In genomic region chr18:70234667-70235459, GRCh38 we compare ENCODE assay signal across 16 cellular contexts. TPM values are rescaled to one million over a fixed set of nuclear protein-coding genes. Genes with fewer than 3 reads are reported as not detected.
DNase-seq lines count a peak whose midpoint lies in the region; ATAC-seq and TF ChIP-seq lines count a peak whose summit lies in the region.
"Had no signal": no experiment of that assay in that cellular context is flagged by ENCODE, and none has a peak within 500 bp of the region (broad histone marks: within the 10 kb centered on the region; RNA-seq: fewer than 3 reads in every experiment).

No MANE protein-coding gene starts in this region.

- no peaks in the 10 kb centered on the region for H3K79me2 ChIP-seq in smooth muscle cell (ENCODE audit: low read depth)

- no peak overlapping the region for H3K27ac ChIP-seq in smooth muscle cell (ENCODE audit: low read depth)
- H3K27ac ChIP-seq: epithelial cell of prostate had no signal

- no peaks in the 10 kb centered on the region for H3K36me3 ChIP-seq in smooth muscle cell (ENCODE audit: low read depth)

- H2AFZ ChIP-seq in smooth muscle cell (ENCODE audit: low read depth) = no peak overlapping the region

- ATAC-seq in GM21717 (IDR thresholded peaks at IDR 0.05; ENCODE audit: unreplicated experiment) = no peak

- H3K4me1 ChIP-seq in smooth muscle cell (ENCODE audit: low read depth) = no peaks in the 10 kb centered on the region

- H3K4me3 ChIP-seq in smooth muscle cell = no peak overlapping the region

- no peak overlapping the region for H3K4me2 ChIP-seq in smooth muscle cell

- no peak for TF ChIP-seq CTCF in smooth muscle cell (IDR thresholded peaks at IDR 0.05; ENCODE audit: borderline replicate concordance, insufficient read depth, poor library complexity, severe bottlenecking)

- no peaks in the 10 kb centered on the region for H3K27me3 ChIP-seq in smooth muscle cell (ENCODE audit: low read depth)

- H3F3A ChIP-seq in smooth muscle cell (ENCODE audit: low read depth) = no peaks in the 10 kb centered on the region

- DNase-seq in EH (ENCODE audit: low read depth) (peak; percentile 76), RPMI7951 (ENCODE audit: low read depth) (peak; percentile 69), globus pallidus (ENCODE audit: low spot score) (peak; percentile 31), renal cortical epithelial cell (ENCODE audit: low read depth) (peak; percentile 89), NCI-H748 treated with DMSO at 0.1 percent for 48 hours (lab: John Stamatoyannopoulos, UW) (no peak), smooth muscle cell (lab: John Stamatoyannopoulos, UW; ENCODE audit: unreplicated experiment) (no peak), middle frontal gyrus (ENCODE audit: extremely low spot score, low spot score) (no peak)
- DNase-seq: activated CD8-positive, alpha-beta memory T cell treated with anti-CD3 and anti-CD28 coated beads, Interleukin-2, amount 50 U/mL, for 48 hours; anterior cingulate cortex; COR-L47; kidney; occipital lobe; stimulated activated CD4-positive, alpha-beta T cell treated with anti-CD3 and anti-CD28 coated beads, Interleukin-4, amount 100 ng/mL, for 24 hours; T-helper 9 cell had no signal

- H3K9ac ChIP-seq in smooth muscle cell (ENCODE audit: low read depth) = no peak overlapping the region

- 73% methylated on average over 12 of the region's 12 CpGs for WGBS in smooth muscle cell (ENCODE audit: low lambda C conversion rate)

- H4K20me1 ChIP-seq in smooth muscle cell (ENCODE audit: low read depth) = no peaks in the 10 kb centered on the region

- H3K9me3 ChIP-seq in smooth muscle cell (replicated peaks; ENCODE audit: low read depth) = no peaks in the 10 kb centered on the region

RNA-seq across cellular contexts. Expression of gene RTTN, which starts 29.4 kb away (rescaled TPM):
- 14.0 and 17.7 TPM in 2 replicates for total RNA-seq in RPMI7951 (2014; rRNA removed; shearing (Covaris generic))
- total RNA-seq in renal cortical epithelial cell (6.9 and 8.2 TPM in 2 replicates), smooth muscle cell (17.3 and 21.7 TPM in 2 replicates)
- 3.5 and 3.6 TPM in 2 replicates for polyA plus RNA-seq in smooth muscle cell

RNA-seq across cellular contexts. Expression of gene SOCS6, which starts 54.0 kb away (rescaled TPM):
- total RNA-seq in RPMI7951 (2014; rRNA removed; shearing (Covaris generic)) = 20.1 and 27.6 TPM in 2 replicates
- total RNA-seq in renal cortical epithelial cell (27.6 and 37.9 TPM in 2 replicates), smooth muscle cell (29.6 and 38.0 TPM in 2 replicates)
- 8.5 and 14.3 TPM in 2 replicates for polyA plus RNA-seq in smooth muscle cell

Comparison
In these comparisons a context has a peak if more than half of its experiments do, and no peak if none do; other contexts are left out.
1. DNase-seq: peak in EH (single experiment), RPMI7951 (single experiment), globus pallidus (single experiment) and renal cortical epithelial cell (single experiment); none in NCI-H748 treated with DMSO at 0.1 percent for 48 hours (single experiment), smooth muscle cell (single experiment) and middle frontal gyrus (single experiment).